16 cellular contexts compared by ENCODE assay signal in genomic region chr5:138665261-138665660, GRCh38.
DNase-seq lines count a peak whose midpoint lies in the region; ATAC-seq and TF ChIP-seq lines count a peak whose summit lies in the region.
"Had no signal": no experiment of that assay in that cellular context is flagged by ENCODE, and none has a peak within 500 bp of the region (broad histone marks: within the 10 kb centered on the region; RNA-seq: fewer than 3 reads in every experiment).

No MANE protein-coding gene starts in this region.

- no peaks in the 10 kb centered on the region for H3K9me3 ChIP-seq in WERI-Rb-1 (ENCODE audit: severe bottlenecking)
- H3K9me3 ChIP-seq in neural progenitor cell (ENCODE audit: low read depth) = no peaks in the 10 kb centered on the region
- H3K9me3 ChIP-seq in mesenchymal stem cell (ENCODE audit: control insufficient read depth, low read length) = no peaks in the 10 kb centered on the region

- no peak overlapping the region for H4K8ac ChIP-seq in mesenchymal stem cell (ENCODE audit: low read length)

- DNase-seq in GM23338 (ENCODE audit: low spot score) (no peak), WERI-Rb-1 (no peak), ecto neural progenitor cell (ENCODE audit: low spot score) (peak; percentile 29), neural progenitor cell (ENCODE audit: low spot score) (no peak), putamen (ENCODE audit: low spot score) (no peak), mesenchymal stem cell (no peak)
- no peak for DNase-seq in activated T-helper 2 cell treated with anti-CD3 and anti-CD28 coated beads, Interferon-gamma antibody, Interleukin-2, Interleukin-4, amounts not matched to agents 10 μg/mL and 5 μg/mL and 100 μg/mL, durations not matched to agents 14 hours and 24 hours and 36 hours (ENCODE audit: low spot score)
- DNase-seq: AML-193; Calu3; CD4-positive, alpha-beta T cell; H9; NCI-H1417 treated with DMSO at 0.1 percent for 48 hours; NCI-H1930; NCI-H446 treated with DMSO at 0.1 percent for 48 hours; NCI-H748 treated with DMSO at 0.1 percent for 48 hours; PC-3 had no signal

- H2BK5ac ChIP-seq in mesenchymal stem cell (ENCODE audit: low read depth, low read length, poor library complexity, severe bottlenecking) = no peak overlapping the region

- no peaks in the 10 kb centered on the region for H3K79me1 ChIP-seq in mesenchymal stem cell (replicated peaks; ENCODE audit: low read length, poor library complexity, severe bottlenecking)

- H3K23ac ChIP-seq in mesenchymal stem cell (ENCODE audit: low read length in 2 of 2) = no peak overlapping the region

- no peak overlapping the region for H2BK12ac ChIP-seq in mesenchymal stem cell (ENCODE audit: low read length in 2 of 2)

- no peak overlapping the region for H2AK5ac ChIP-seq in mesenchymal stem cell (ENCODE audit: low read length, severe bottlenecking)

- H3K36me3 Mint-ChIP-seq in GM23338 (ENCODE audit: low read depth) = no peaks in the 10 kb centered on the region
- H3K36me3 Mint-ChIP-seq in neural progenitor cell = no peaks in the 10 kb centered on the region
- H3K36me3 Mint-ChIP-seq in activated T-helper 2 cell treated with anti-CD3 and anti-CD28 coated beads, Interferon-gamma antibody, Interleukin-2, Interleukin-4, amounts not matched to agents 10 μg/mL and 5 μg/mL and 100 μg/mL, durations not matched to agents 14 hours and 24 hours and 36 hours (ENCODE audit: low read depth) = no peaks in the 10 kb centered on the region

- no peak overlapping the region for H4K91ac ChIP-seq in mesenchymal stem cell (ENCODE audit: low read length)

- H2BK120ac ChIP-seq in mesenchymal stem cell (ENCODE audit: low read depth, low read length) = no peak overlapping the region

- H3K9ac ChIP-seq in neural progenitor cell = no peak overlapping the region
- H3K9ac ChIP-seq in mesenchymal stem cell (ENCODE audit: low read length) = no peak overlapping the region

- no peak overlapping the region for H3K27ac ChIP-seq in GM23338 (ENCODE audit: low read depth)
- peak overlapping the region; percentile 92 for H3K27ac ChIP-seq in WERI-Rb-1
- no peak overlapping the region for H3K27ac ChIP-seq in neural progenitor cell
- H3K27ac ChIP-seq in mesenchymal stem cell (ENCODE audit: low read length, poor library complexity, severe bottlenecking) = no peak overlapping the region

- H3F3A ChIP-seq in GM23338 (replicated peaks; ENCODE audit: low read depth) (no peaks in the 10 kb centered on the region), neural progenitor cell (ENCODE audit: low read depth) (peaks cover 4% of the 10 kb centered on the region)

- H3K27me3 Mint-ChIP-seq in GM23338 (ENCODE audit: insufficient read depth, low read depth, poor library complexity) = peaks cover 13% of the 10 kb centered on the region
- H3K27me3 Mint-ChIP-seq in neural progenitor cell (ENCODE audit: insufficient read depth, low read depth) = peaks cover 2% of the 10 kb centered on the region
- H3K27me3 Mint-ChIP-seq in activated T-helper 2 cell treated with anti-CD3 and anti-CD28 coated beads, Interferon-gamma antibody, Interleukin-2, Interleukin-4, amounts not matched to agents 10 μg/mL and 5 μg/mL and 100 μg/mL, durations not matched to agents 14 hours and 24 hours and 36 hours (ENCODE audit: low read depth) = peaks cover 82% of the 10 kb centered on the region

- H4K20me1 ChIP-seq in GM23338 (replicated peaks; ENCODE audit: insufficient read depth) (no peaks in the 10 kb centered on the region), neural progenitor cell (ENCODE audit: low read depth) (no peaks in the 10 kb centered on the region)

- no peaks in the 10 kb centered on the region for H3K9me2 ChIP-seq in GM23338 (ENCODE audit: insufficient read depth)

- no peaks in the 10 kb centered on the region for H3K36me3 ChIP-seq in GM23338 (ENCODE audit: insufficient read depth)
- no peaks in the 10 kb centered on the region for H3K36me3 ChIP-seq in WERI-Rb-1
- H3K36me3 ChIP-seq in neural progenitor cell = no peaks in the 10 kb centered on the region
- H3K36me3 ChIP-seq in mesenchymal stem cell (ENCODE audit: control insufficient read depth in 1 of 2, insufficient read depth in 2 of 2, low read depth in 1 of 2, low read length in 2 of 2) = no peaks in the 10 kb centered on the region

- H3K4me2 ChIP-seq in GM23338 (no peak overlapping the region), neural progenitor cell (no peak overlapping the region), mesenchymal stem cell (ENCODE audit: low read length, poor library complexity, severe bottlenecking) (no peak overlapping the region)

- 83% methylated on average over 5 of the region's 5 CpGs for WGBS in mesenchymal stem cell

- H3K27me3 ChIP-seq in GM23338 (ENCODE audit: insufficient read depth) (no peaks in the 10 kb centered on the region), WERI-Rb-1 (ENCODE audit: insufficient read depth, low read depth, severe bottlenecking) (no peaks in the 10 kb centered on the region), neural progenitor cell (no peaks in the 10 kb centered on the region), mesenchymal stem cell (ENCODE audit: control insufficient read depth in 1 of 2, insufficient read depth in 1 of 2, low read length in 2 of 2) (peaks cover 0 to 10% of the 10 kb centered on the region in 2 experiments)

- H2AFZ ChIP-seq in GM23338 (peak overlapping the region; percentile 89; the same call in 1 of the 2 replicates), neural progenitor cell (replicated peaks) (no peak overlapping the region), mesenchymal stem cell (ENCODE audit: low read depth, low read length) (no peak overlapping the region)

- H3K4me3 Mint-ChIP-seq in GM23338 (no peak overlapping the region), neural progenitor cell (no peak overlapping the region)
- no peak overlapping the region for H3K4me3 Mint-ChIP-seq in activated T-helper 2 cell treated with anti-CD3 and anti-CD28 coated beads, Interferon-gamma antibody, Interleukin-2, Interleukin-4, amounts not matched to agents 10 μg/mL and 5 μg/mL and 100 μg/mL, durations not matched to agents 14 hours and 24 hours and 36 hours (ENCODE audit: low read depth)
- H3K4me3 Mint-ChIP-seq: CD4-positive, alpha-beta T cell; H9 had no signal

- no peaks in the 10 kb centered on the region for H3K79me2 ChIP-seq in GM23338 (replicated peaks; ENCODE audit: insufficient read depth)
- H3K79me2 ChIP-seq in neural progenitor cell (ENCODE audit: low read depth) = no peaks in the 10 kb centered on the region

- H3K4ac ChIP-seq in mesenchymal stem cell (ENCODE audit: low read depth in 1 of 2, low read length in 2 of 2) = no peak overlapping the region

- TF ChIP-seq CTCF in GM23338 (conservative IDR thresholded peaks at IDR 0.05; ENCODE audit: low read depth in 2 of 2) (no peak), WERI-Rb-1 (IDR thresholded peaks at IDR 0.05; ENCODE audit: low read depth, low read length) (no peak), neural progenitor cell (IDR thresholded peaks at IDR 0.05) (no peak)

- H3K4me3 ChIP-seq in GM23338 = no peak overlapping the region
- H3K4me3 ChIP-seq in WERI-Rb-1 (ENCODE audit: low read depth, low read length) = no peak overlapping the region
- no peak overlapping the region for H3K4me3 ChIP-seq in neural progenitor cell
- H3K4me3 ChIP-seq in mesenchymal stem cell (ENCODE audit: insufficient read depth in 1 of 2, low read depth in 1 of 2, low read length in 2 of 2) = no peak overlapping the region

- ATAC-seq in GM23338 = no peak
- ATAC-seq: PC-3 had no signal

- H3K14ac ChIP-seq in mesenchymal stem cell (ENCODE audit: low read length in 2 of 2) = no peak overlapping the region

- H3K4me1 ChIP-seq in GM23338 (ENCODE audit: insufficient read depth) (no peaks in the 10 kb centered on the region), neural progenitor cell (peaks cover 4% of the 10 kb centered on the region), mesenchymal stem cell (ENCODE audit: control insufficient read depth, insufficient read depth, low read depth, low read length) (peaks cover 18% of the 10 kb centered on the region)

- H3K27ac Mint-ChIP-seq in GM23338 (no peak overlapping the region), neural progenitor cell (peak overlapping the region; percentile 67)
- no peak overlapping the region for H3K27ac Mint-ChIP-seq in activated T-helper 2 cell treated with anti-CD3 and anti-CD28 coated beads, Interferon-gamma antibody, Interleukin-2, Interleukin-4, amounts not matched to agents 10 μg/mL and 5 μg/mL and 100 μg/mL, durations not matched to agents 14 hours and 24 hours and 36 hours
- H3K27ac Mint-ChIP-seq: CD4-positive, alpha-beta T cell had no signal

- intact Hi-C loops in activated T-helper 2 cell treated with anti-CD3 and anti-CD28 coated beads, Interferon-gamma antibody, Interleukin-2, Interleukin-4, amounts not matched to agents 10 μg/mL and 5 μg/mL and 100 μg/mL, durations not matched to agents 14 hours and 24 hours and 36 hours (cut with micrococcal nuclease) = no loop called here

- no peaks in the 10 kb centered on the region for H3K9me3 Mint-ChIP-seq in GM23338
- no peaks in the 10 kb centered on the region for H3K9me3 Mint-ChIP-seq in neural progenitor cell
- no peaks in the 10 kb centered on the region for H3K9me3 Mint-ChIP-seq in activated T-helper 2 cell treated with anti-CD3 and anti-CD28 coated beads, Interferon-gamma antibody, Interleukin-2, Interleukin-4, amounts not matched to agents 10 μg/mL and 5 μg/mL and 100 μg/mL, durations not matched to agents 14 hours and 24 hours and 36 hours
- H3K9me3 Mint-ChIP-seq: CD4-positive, alpha-beta T cell; H9 had no signal

- H3K18ac ChIP-seq in mesenchymal stem cell (ENCODE audit: low read depth in 1 of 2, low read length in 2 of 2) = no peak overlapping the region

- H3K4me1 Mint-ChIP-seq in GM23338 = peaks cover 21% of the 10 kb centered on the region
- peaks cover 39% of the 10 kb centered on the region for H3K4me1 Mint-ChIP-seq in neural progenitor cell
- peaks cover 28% of the 10 kb centered on the region for H3K4me1 Mint-ChIP-seq in activated T-helper 2 cell treated with anti-CD3 and anti-CD28 coated beads, Interferon-gamma antibody, Interleukin-2, Interleukin-4, amounts not matched to agents 10 μg/mL and 5 μg/mL and 100 μg/mL, durations not matched to agents 14 hours and 24 hours and 36 hours (ENCODE audit: low read depth)

- no peak overlapping the region for H2BK15ac ChIP-seq in mesenchymal stem cell (ENCODE audit: low read depth, poor library complexity, severe bottlenecking)
